ENCODE assay signal across 11 cellular contexts in genomic region chr11:10893713-10894112, GRCh38. TPM values are rescaled to one million over a fixed set of nuclear protein-coding genes. Genes with fewer than 3 reads are reported as not detected.
DNase-seq lines count a peak whose midpoint lies in the region; ATAC-seq and TF ChIP-seq lines count a peak whose summit lies in the region.
"Had no signal": no experiment of that assay in that cellular context is flagged by ENCODE, and none has a peak within 500 bp of the region (broad histone marks: within the 10 kb centered on the region; RNA-seq: fewer than 3 reads in every experiment).

No MANE protein-coding gene starts in this region.

- peak overlapping the region; percentile 93; the same call in 1 of the 2 replicates for H3K4ac ChIP-seq in IMR-90 (ENCODE audit: low read depth, low read length)

- POLR2A ChIA-PET in IMR-90 (lab: Charles Lee; ENCODE audit: unreplicated experiment), result no interaction called here

- no peak overlapping the region for H3K56ac ChIP-seq in IMR-90 (ENCODE audit: extremely low read depth, insufficient read depth, low read length)

- H2AK9ac ChIP-seq in IMR-90 (replicated peaks; ENCODE audit: low read depth, low read length, poor library complexity), result no peak overlapping the region

- peaks cover 22% of the 10 kb centered on the region for H3K4me1 ChIP-seq in IMR-90 (ENCODE audit: control insufficient read depth, insufficient read depth, low read length)
- H3K4me1 ChIP-seq in tibial artery, result peaks cover 0 to 23% (median 12%) of the 10 kb centered on the region in 4 donors
- peaks cover 9% of the 10 kb centered on the region for H3K4me1 ChIP-seq in vagina

- H3K79me1 ChIP-seq in IMR-90 (ENCODE audit: low read depth in 1 of 2, low read length in 2 of 2), result peaks cover 0 to 39% of the 10 kb centered on the region in 2 experiments; a peak in 2 of 4 replicates

- H3K18ac ChIP-seq in IMR-90 (ENCODE audit: low read depth, low read length), result peak overlapping the region; percentile 99

- H2BK5ac ChIP-seq in IMR-90 (ENCODE audit: low read depth, low read length, poor library complexity, severe bottlenecking), result peak overlapping the region; percentile 80

- TF ChIP-seq CTCF in IMR-90 (conservative IDR thresholded peaks at IDR 0.05; ENCODE audit: low read depth, low read length), result peak; percentile 69
- TF ChIP-seq CTCF in tibial artery (IDR thresholded peaks at IDR 0.05), result peak; percentile 45 to 56
- no peak for TF ChIP-seq CTCF in vagina (IDR thresholded peaks at IDR 0.05)

- peak overlapping the region; percentile 87; the same call in 1 of the 2 replicates for H2AK5ac ChIP-seq in IMR-90 (ENCODE audit: low read depth, low read length)

- H4K20me1 ChIP-seq in IMR-90 (ENCODE audit: insufficient read depth, low read length), result no peaks in the 10 kb centered on the region

- H3K14ac ChIP-seq in IMR-90 (replicated peaks; ENCODE audit: low read depth, low read length), result peak overlapping the region; percentile 65

- CTCF ChIA-PET in IMR-90 (lab: Yijun Ruan, JAX), result interaction anchor here (0.6 to 1.2 kb wide), 6 partner anchors 11 to 1108 kb away, joined by 3 to 7 read pairs (median 4); no protein-coding TSS in a partner anchor

- dilution Hi-C loops in IMR-90 (cut with HindIII; ENCODE audit: low sequenced_read_pairs, unreplicated experiment), result no loop called here

- peak overlapping the region; percentile 15; the same call in 1 of the 2 replicates for H3K4me2 ChIP-seq in IMR-90 (ENCODE audit: low read depth, low read length)

- H4K8ac ChIP-seq in IMR-90 (ENCODE audit: low read depth in 2 of 2, low read length in 2 of 2), result peak overlapping the region in 1 of 2 experiments; percentile 65; a peak in 2 of 4 replicates

- H3K4me3 ChIP-seq in IMR-90 (ENCODE audit: insufficient read depth, low read depth, low read length), result no peak overlapping the region
- no peak overlapping the region for H3K4me3 ChIP-seq in tibial artery
- H3K4me3 ChIP-seq in vagina, result no peak overlapping the region

- H3K27me3 ChIP-seq in IMR-90 (ENCODE audit: control insufficient read depth, insufficient read depth, low read length), result no peaks in the 10 kb centered on the region
- no peaks in the 10 kb centered on the region for H3K27me3 ChIP-seq in tibial artery
- H3K27me3 ChIP-seq in vagina, result no peaks in the 10 kb centered on the region

- TF ChIP-seq POLR2A in IMR-90 (IDR thresholded peaks at IDR 0.05; ENCODE audit: low read depth, low read length), result no peak
- no peak for TF ChIP-seq POLR2A in vagina (IDR thresholded peaks at IDR 0.05)

- H2BK15ac ChIP-seq in IMR-90 (ENCODE audit: low read depth, low read length), result peak overlapping the region; percentile 91; the same call in 2 of the 3 replicates

- H2BK20ac ChIP-seq in IMR-90 (ENCODE audit: low read depth, low read length), result peak overlapping the region; percentile 96; the same call in 1 of the 2 replicates

- H4K91ac ChIP-seq in IMR-90 (ENCODE audit: insufficient read depth, low read depth, low read length), result peak overlapping the region; percentile 35; the same call in 1 of the 2 replicates

- H3K36me3 ChIP-seq in IMR-90 (ENCODE audit: control insufficient read depth, insufficient read depth, low read length) (no peaks in the 10 kb centered on the region), tibial artery (no peaks in the 10 kb centered on the region), vagina (no peaks in the 10 kb centered on the region)

- H4K5ac ChIP-seq in IMR-90 (ENCODE audit: low read depth, low read length), result peak overlapping the region; percentile 49; the same call in 1 of the 2 replicates

- peak overlapping the region; percentile 10; the same call in 1 of the 2 replicates for H3K23ac ChIP-seq in IMR-90 (ENCODE audit: low read depth, low read length)

- TF ChIP-seq RAD21 in IMR-90 (IDR thresholded peaks at IDR 0.05; ENCODE audit: low read length), result peak; percentile 23; the same call in 1 of the 2 replicates

- H3K9me1 ChIP-seq in IMR-90 (ENCODE audit: insufficient read depth, low read length), result peaks cover 28% of the 10 kb centered on the region

- in situ Hi-C loops in IMR-90 (cut with MboI; ENCODE audit: low sequenced_read_pairs), result no loop called here

- H3K9me3 ChIP-seq in IMR-90 (ENCODE audit: control insufficient read depth, insufficient read depth, low read length) (no peaks in the 10 kb centered on the region), tibial artery (no peaks in the 10 kb centered on the region), vagina (no peaks in the 10 kb centered on the region)

- intact Hi-C loops in IMR-90 (cut with micrococcal nuclease) (no loop called here), tibial artery (cut with DNase I; ENCODE audit: low total_unique reads) (no loop called here), vagina (cut with DNase I) (no loop called here)

- no TSS peak for BruUV-seq in IMR-90 (replicated peaks; lab: Mats Ljungman, UMichigan)

- peak overlapping the region; percentile 93 for H2BK120ac ChIP-seq in IMR-90 (ENCODE audit: low read depth, low read length)

- DNase-seq in IMR-90, result peak; percentile 89
- DNase-seq in cerebellum (ENCODE audit: low spot score), result peak; percentile 30
- DNase-seq in kidney glomerular epithelial cell (lab: John Stamatoyannopoulos, UW), result peak; percentile 43
- DNase-seq in tibial artery, result no peak
- DNase-seq in NCI-H345 treated with DMSO at 0.1 percent for 48 hours (lab: John Stamatoyannopoulos, UW; ENCODE audit: unreplicated experiment), result no peak
- no peak for DNase-seq in vagina (ENCODE audit: extremely low spot score in 2 of 2)
- DNase-seq: activated naive CD4-positive, alpha-beta T cell; mesendoderm; NCI-H1436; stimulated activated naive CD4-positive, alpha-beta T cell treated with Interleukin-2 at 50 U/mL for 16 hours had no signal

- peak; percentile 79 for ATAC-seq in IMR-90 (ENCODE audit: low read depth)
- no peak for ATAC-seq in HG03095 (IDR thresholded peaks at IDR 0.05; ENCODE audit: unreplicated experiment)

- H3K27ac ChIP-seq in IMR-90 (ENCODE audit: insufficient read depth, low read length) (peak overlapping the region; percentile 51; the same call in 1 of the 2 replicates), tibial artery (peak overlapping the region; percentile 56 to 57), vagina (no peak overlapping the region)

- H2AFZ ChIP-seq in IMR-90 (replicated peaks; ENCODE audit: low read length, poor library complexity), result no peak overlapping the region

- H3K9ac ChIP-seq in IMR-90 (ENCODE audit: low read depth, low read length), result no peak overlapping the region

TF ChIP-seq in IMR-90, 13 proteins besides CTCF, POLR2A, EP300 and RAD21:
- TF ChIP-seq RCOR1 (IDR thresholded peaks at IDR 0.05; ENCODE audit: insufficient replicate concordance, low read length) (peak; percentile 82), BHLHE40 (IDR thresholded peaks at IDR 0.05; ENCODE audit: low read depth, low read length) (no peak), USF2 (IDR thresholded peaks at IDR 0.05; ENCODE audit: low read depth, low read length) (no peak), SMC3 (IDR thresholded peaks at IDR 0.05; ENCODE audit: low read depth, low read length) (0 out of 2 replicates have a peak, but pooled peaks have one; percentile 3), NFE2L2 (IDR thresholded peaks at IDR 0.05; ENCODE audit: low read depth, low read length) (peak; percentile 66; the same call in 1 of the 2 replicates), ELK1 (IDR thresholded peaks at IDR 0.05; ENCODE audit: borderline replicate concordance, low read depth, low read length) (no peak), CHD1 (IDR thresholded peaks at IDR 0.05; ENCODE audit: low read depth, low read length) (no peak), MAFK (IDR thresholded peaks at IDR 0.05; ENCODE audit: low read depth, low read length) (no peak), CEBPB (IDR thresholded peaks at IDR 0.05; ENCODE audit: low read depth, low read length) (peak; percentile 94), MXI1 (IDR thresholded peaks at IDR 0.05; ENCODE audit: borderline replicate concordance, low read depth, low read length) (no peak), MAZ (IDR thresholded peaks at IDR 0.05; ENCODE audit: borderline replicate concordance, low read depth, low read length) (0 out of 2 replicates have a peak, but pooled peaks have one; percentile 17), RFX5 (IDR thresholded peaks at IDR 0.05; ENCODE audit: low read depth, low read length) (no peak), FOS (IDR thresholded peaks at IDR 0.05; ENCODE audit: low read depth, low read length) (peak; percentile 22; the same call in 1 of the 2 replicates)

RNA-seq across cellular contexts. Expression of gene ZBED5, which starts 35.9 kb away (rescaled TPM):
- total RNA-seq in IMR-90 (2012; rRNA removed), result 30.8 and 35.6 TPM in 2 replicates
- 26.1 and 28.2 TPM in 2 replicates for polyA plus RNA-seq in IMR-90 (2012; rRNA removed)
- polyA plus RNA-seq in IMR-90 (2012; cell fraction: cytosol; rRNA removed), result 2.9 and 6.5 TPM in 2 replicates
- polyA plus RNA-seq in IMR-90 (2012; cell fraction: nucleus; rRNA removed; ENCODE audit: low replicate concordance), result 9.6 and 84.5 TPM in 2 replicates
- total RNA-seq in cerebellum, result 71.9 TPM
- 40.8 TPM for total RNA-seq in vagina

Comparison
In these comparisons a context has a peak if more than half of its experiments do, and no peak if none do; other contexts are left out.
1. DNase-seq: peak in IMR-90 (single experiment), cerebellum (single experiment) and kidney glomerular epithelial cell (single experiment); none in tibial artery (0 of 2), NCI-H345 treated with DMSO at 0.1 percent for 48 hours (single experiment) and vagina (0 of 2).
2. CTCF ChIP-seq: peak in IMR-90 (single experiment) and tibial artery (2 of 2); none in vagina (0 of 3).